In genomic region chr16:73046484-73047214, GRCh38 we compare ENCODE assay signal across 8 cellular contexts. TPM values are rescaled to one million over a fixed set of nuclear protein-coding genes. Genes with fewer than 3 reads are reported as not detected.
DNase-seq lines count a peak whose midpoint lies in the region; ATAC-seq, FAIRE-seq and TF ChIP-seq lines count a peak whose summit lies in the region.

No MANE protein-coding gene starts in this region.

- H3F3A ChIP-seq in smooth muscle cell (ENCODE audit: low read depth), result peaks cover 8% of the 10 kb centered on the region

- no peaks in the 10 kb centered on the region for H3K36me3 Mint-ChIP-seq in activated B cell treated with CpG ODN at 0.5 μM for 24 hours (ENCODE audit: low read depth)

- peak overlapping the region; percentile 38 for H3K27ac Mint-ChIP-seq in activated B cell treated with CpG ODN at 0.5 μM for 24 hours

- CTCF ChIA-PET in activated B cell treated with CpG ODN at 0.5 μM for 24 hours (lab: Charles Lee), result no interaction called here

- H3K4me3 ChIP-seq in keratinocyte (ENCODE audit: control insufficient read depth in 2 of 3, extremely low read depth in 1 of 3, insufficient read depth in 2 of 3, low read depth in 1 of 3, low read length in 3 of 3), result no peak overlapping the region
- H3K4me3 ChIP-seq in smooth muscle cell, result peak overlapping the region; percentile 79

- H3K36me3 ChIP-seq in keratinocyte (ENCODE audit: control insufficient read depth in 2 of 2, extremely low read depth in 1 of 2, insufficient read depth in 2 of 2, low read length in 2 of 2) (no peaks in the 10 kb centered on the region), smooth muscle cell (ENCODE audit: low read depth) (no peaks in the 10 kb centered on the region)

- H4K20me1 ChIP-seq in keratinocyte (ENCODE audit: control insufficient read depth, extremely low read depth, insufficient read depth, low read length) (peaks cover 3% of the 10 kb centered on the region), smooth muscle cell (ENCODE audit: low read depth) (peaks cover 9% of the 10 kb centered on the region)

- dilution Hi-C loops in keratinocyte (cut with MboI; ENCODE audit: extremely low pct_ligation_motif_present, low sequenced_read_pairs), result no loop called here

- POLR2A ChIA-PET in activated B cell treated with CpG ODN at 0.5 μM for 24 hours (lab: Charles Lee), result no interaction called here

- DNase-seq in DMS 273 (lab: John Stamatoyannopoulos, UW; ENCODE audit: unreplicated experiment) (peak; percentile 48), DMS 273 treated with DMSO at 0.1 percent for 48 hours (lab: John Stamatoyannopoulos, UW) (no peak), activated B cell treated with CpG ODN at 0.5 μM for 24 hours (no peak), keratinocyte (ENCODE audit: low read depth, low spot score) (no peak), smooth muscle cell (lab: John Stamatoyannopoulos, UW; ENCODE audit: unreplicated experiment) (no peak), AML-193 (lab: John Stamatoyannopoulos, UW) (no peak), NCI-H1694 (lab: John Stamatoyannopoulos, UW) (no peak), inferior parietal cortex (ENCODE audit: extremely low spot score) (no peak)

- H3K9ac ChIP-seq in keratinocyte (ENCODE audit: control insufficient read depth, extremely low read depth, insufficient read depth, low read length) (no peak overlapping the region), smooth muscle cell (ENCODE audit: low read depth) (no peak overlapping the region)

- H3K4me1 ChIP-seq in keratinocyte (ENCODE audit: control insufficient read depth, extremely low read depth, insufficient read depth, low read length) (peaks cover 12% of the 10 kb centered on the region), smooth muscle cell (ENCODE audit: low read depth) (peaks cover 28% of the 10 kb centered on the region)

- TF ChIP-seq CTCF in activated B cell treated with CpG ODN at 0.5 μM for 24 hours (IDR thresholded peaks at IDR 0.05) (no peak), keratinocyte (optimal IDR thresholded peaks at IDR 0.05 in 1 of 3, IDR thresholded peaks at IDR 0.05 in 1 of 3, conservative IDR thresholded peaks at IDR 0.05 in 1 of 3; ENCODE audit: extremely low read depth in 1 of 3, insufficient read depth in 2 of 3, low read length in 3 of 3) (no peak), smooth muscle cell (IDR thresholded peaks at IDR 0.05; ENCODE audit: borderline replicate concordance, insufficient read depth, poor library complexity, severe bottlenecking) (no peak)

- H3K4me3 Mint-ChIP-seq in activated B cell treated with CpG ODN at 0.5 μM for 24 hours, result peak overlapping the region; percentile 82

- H3K79me2 ChIP-seq in keratinocyte (ENCODE audit: control insufficient read depth, insufficient read depth, low read length) (peaks cover 29% of the 10 kb centered on the region), smooth muscle cell (ENCODE audit: low read depth) (peaks cover 59% of the 10 kb centered on the region)

- intact Hi-C loops in activated B cell treated with CpG ODN at 0.5 μM for 24 hours (cut with micrococcal nuclease), result loop anchor here (5.0 kb wide), 2 partner anchors 379 to 874 kb away; partner anchors contain the start of gene PMFBP1

- H3K9me3 Mint-ChIP-seq in activated B cell treated with CpG ODN at 0.5 μM for 24 hours, result no peaks in the 10 kb centered on the region

- 50% methylated on average over 8 of the region's 8 CpGs for WGBS in smooth muscle cell (ENCODE audit: low lambda C conversion rate)

- H2AFZ ChIP-seq in keratinocyte (ENCODE audit: control insufficient read depth, low read length) (no peak overlapping the region), smooth muscle cell (ENCODE audit: low read depth) (no peak overlapping the region)

- H3K27me3 ChIP-seq in keratinocyte (ENCODE audit: control insufficient read depth, extremely low read depth, insufficient read depth, low read length), result no peaks in the 10 kb centered on the region
- H3K27me3 ChIP-seq in smooth muscle cell (ENCODE audit: low read depth), result no peaks in the 10 kb centered on the region

- H3K9me3 ChIP-seq in keratinocyte (ENCODE audit: control insufficient read depth, low read depth, low read length) (no peaks in the 10 kb centered on the region), smooth muscle cell (replicated peaks; ENCODE audit: low read depth) (no peaks in the 10 kb centered on the region)

- no peak for ATAC-seq in activated B cell treated with CpG ODN at 0.5 μM for 24 hours (ENCODE audit: low read depth)

- peaks cover 17% of the 10 kb centered on the region for H3K4me1 Mint-ChIP-seq in activated B cell treated with CpG ODN at 0.5 μM for 24 hours

- peaks cover 3% of the 10 kb centered on the region for H3K27me3 Mint-ChIP-seq in activated B cell treated with CpG ODN at 0.5 μM for 24 hours

- FAIRE-seq in keratinocyte (lab: Jason Lieb, UNC), result no peak

- H3K4me2 ChIP-seq in keratinocyte (ENCODE audit: control insufficient read depth, extremely low read depth, insufficient read depth, low read depth, low read length), result peak overlapping the region; percentile 80
- peak overlapping the region; percentile 91 for H3K4me2 ChIP-seq in smooth muscle cell

- no peak overlapping the region for H3K27ac ChIP-seq in keratinocyte (ENCODE audit: control insufficient read depth, insufficient read depth, low read length)
- no peak overlapping the region for H3K27ac ChIP-seq in smooth muscle cell (ENCODE audit: low read depth)

- no peaks in the 10 kb centered on the region for H3K9me1 ChIP-seq in keratinocyte (ENCODE audit: control insufficient read depth, extremely low read depth, insufficient read depth, low read length)

RNA-seq across cellular contexts. Expression of gene ZFHX3, which starts 1.3 kb away (rescaled TPM):
- total RNA-seq in activated B cell treated with CpG ODN at 0.5 μM for 24 hours, result 9.2 and 9.6 TPM in 2 replicates
- polyA plus RNA-seq in keratinocyte, result 0.75 to 1.4 TPM (median 1.2 TPM) in 3 replicates
- polyA plus RNA-seq in keratinocyte (2011; ENCODE audit: low read depth), result 3.3 TPM
- polyA plus RNA-seq in keratinocyte (2011; cell fraction: cytosol; rRNA removed), result 1.1 and 1.3 TPM in 2 replicates
- 5.2 TPM in 2 replicates for polyA plus RNA-seq in keratinocyte (2011; cell fraction: nucleus; rRNA removed)
- polyA plus RNA-seq in keratinocyte (2012; ENCODE audit: low replicate concordance), result 2.7 and 3.2 TPM in 2 replicates
- 3.6 to 9.0 TPM (median 4.0 TPM) in 3 replicates for polyA minus RNA-seq in keratinocyte
- polyA minus RNA-seq in keratinocyte (2011; cell fraction: cytosol; rRNA and poly(A)+ RNA removed), result 4.4 TPM
- 7.0 and 9.5 TPM in 2 replicates for polyA minus RNA-seq in keratinocyte (2011; cell fraction: nucleus; rRNA and poly(A)+ RNA removed)
- total RNA-seq in smooth muscle cell, result 6.5 and 9.8 TPM in 2 replicates
- 3.1 and 5.0 TPM in 2 replicates for polyA plus RNA-seq in smooth muscle cell
